ENCODE assay signal across 17 cellular contexts in the genomic region with DNA sequence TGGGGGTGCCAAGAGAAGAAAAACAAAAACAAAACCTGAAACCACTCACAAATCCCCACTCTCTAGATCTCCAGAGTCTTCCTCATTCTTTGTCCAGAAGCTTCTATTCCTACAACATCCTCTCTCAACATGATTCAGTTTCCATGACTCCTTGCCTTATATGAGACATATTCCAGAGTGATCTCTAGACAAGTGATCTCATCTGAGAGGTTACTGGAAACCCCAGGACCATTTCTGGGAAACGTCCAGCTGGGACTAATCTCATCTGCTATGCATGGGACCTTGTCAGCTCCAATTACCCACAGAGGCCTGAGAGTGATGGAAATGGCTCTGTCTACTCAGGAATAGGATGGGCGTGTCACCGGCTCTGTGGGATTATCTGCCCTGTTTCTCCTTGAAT. TPM values are rescaled to one million over a fixed set of nuclear protein-coding genes. Genes with fewer than 3 reads are reported as not detected.
DNase-seq lines count a peak whose midpoint lies in the region; ATAC-seq and TF ChIP-seq lines count a peak whose summit lies in the region.
"Had no signal": no experiment of that assay in that cellular context is flagged by ENCODE, and none has a peak within 500 bp of the region (broad histone marks: within the 10 kb centered on the region; RNA-seq: fewer than 3 reads in every experiment).

No MANE protein-coding gene starts in this region.

- no peak overlapping the region; the same call in 1 of the 2 replicates for H3K4ac ChIP-seq in IMR-90 (ENCODE audit: low read depth, low read length)

- no peak overlapping the region; the same call in 1 of the 2 replicates for H2AK5ac ChIP-seq in IMR-90 (ENCODE audit: low read depth, low read length)

- in situ Hi-C loops in IMR-90 (cut with MboI; ENCODE audit: low sequenced_read_pairs): no loop called here

- no peak overlapping the region for H2BK5ac ChIP-seq in IMR-90 (ENCODE audit: low read depth, low read length, poor library complexity, severe bottlenecking)

- no peaks in the 10 kb centered on the region for H3K79me2 ChIP-seq in OCI-LY7 (ENCODE audit: insufficient read depth, low read depth, low read length)

- H3K4me1 ChIP-seq in IMR-90 (ENCODE audit: control insufficient read depth, insufficient read depth, low read length): peaks cover 8% of the 10 kb centered on the region
- no peaks in the 10 kb centered on the region for H3K4me1 ChIP-seq in OCI-LY7 (ENCODE audit: insufficient read depth, low read length, poor library complexity, severe bottlenecking)

- no peak overlapping the region; a peak in 1 of 4 replicates for H4K8ac ChIP-seq in IMR-90 (ENCODE audit: low read depth in 2 of 2, low read length in 2 of 2)

- POLR2A ChIA-PET in AG04449 (lab: Yijun Ruan, JAX) (no interaction called here), IMR-90 (lab: Charles Lee; ENCODE audit: unreplicated experiment) (no interaction called here), OCI-LY7 (lab: Charles Lee) (interaction anchor here (0.6 to 1.3 kb wide), 3 partner anchors 15 to 260 kb away, joined by 3 to 5 read pairs (median 4); no protein-coding TSS in a partner anchor)

- no peak overlapping the region for H3K4me3 ChIP-seq in AG04449 (ENCODE audit: low read depth, low read length)
- H3K4me3 ChIP-seq in IMR-90 (ENCODE audit: insufficient read depth, low read depth, low read length): no peak overlapping the region
- H3K4me3 ChIP-seq in OCI-LY7 (ENCODE audit: low read depth, low read length, poor library complexity, severe bottlenecking): no peak overlapping the region

- H4K20me1 ChIP-seq in IMR-90 (ENCODE audit: insufficient read depth, low read length): no peaks in the 10 kb centered on the region
- no peaks in the 10 kb centered on the region for H4K20me1 ChIP-seq in OCI-LY7 (ENCODE audit: insufficient read depth, low read length)

- no peak overlapping the region for H2BK15ac ChIP-seq in IMR-90 (ENCODE audit: low read depth, low read length)

- H3K9me1 ChIP-seq in IMR-90 (ENCODE audit: insufficient read depth, low read length): no peaks in the 10 kb centered on the region

- CTCF ChIA-PET in AG04449 (lab: Yijun Ruan, JAX): interaction anchor here (1.3 to 2.0 kb wide), 3 partner anchors 23 to 27 kb away, joined by 3 to 11 read pairs (median 7); no protein-coding TSS in a partner anchor
- CTCF ChIA-PET in IMR-90 (lab: Yijun Ruan, JAX): interaction anchor here (0.6 to 0.9 kb wide), 2 partner anchors 24 to 27 kb away, joined by 3 read pairs; partner anchors contain the start of gene MRPS10
- CTCF ChIA-PET in OCI-LY7 (lab: Charles Lee; ENCODE audit: unreplicated experiment): no interaction called here

- peak overlapping the region; percentile 6 for H2AK9ac ChIP-seq in IMR-90 (replicated peaks; ENCODE audit: low read depth, low read length, poor library complexity)

- H3K36me3 ChIP-seq in IMR-90 (ENCODE audit: control insufficient read depth, insufficient read depth, low read length) (no peaks in the 10 kb centered on the region), OCI-LY7 (ENCODE audit: insufficient read depth, low read length) (no peaks in the 10 kb centered on the region)

- no peak overlapping the region for H3K56ac ChIP-seq in IMR-90 (ENCODE audit: extremely low read depth, insufficient read depth, low read length)

- no peak for TF ChIP-seq POLR2A in IMR-90 (IDR thresholded peaks at IDR 0.05; ENCODE audit: low read depth, low read length)

- dilution Hi-C loops in IMR-90 (cut with HindIII; ENCODE audit: low sequenced_read_pairs, unreplicated experiment): no loop called here

- H3K9me3 ChIP-seq in IMR-90 (ENCODE audit: control insufficient read depth, insufficient read depth, low read length) (no peaks in the 10 kb centered on the region), OCI-LY7 (ENCODE audit: low read length) (no peaks in the 10 kb centered on the region)

- H3K18ac ChIP-seq in IMR-90 (ENCODE audit: low read depth, low read length): no peak overlapping the region; the same call in 1 of the 2 replicates

- intact Hi-C loops in IMR-90 (cut with micrococcal nuclease) (no loop called here), OCI-LY7 (cut with micrococcal nuclease; ENCODE audit: unreplicated experiment) (no loop called here)

- WGBS in IMR-90 (ENCODE audit: extremely low coverage in 2 of 2, insufficient read length in 1 of 2), 2 experiments: no CpG with 5 or more reads among the region's 3 CpGs

- DNase-seq in AG04449 (ENCODE audit: low read depth, low spot score): peak; percentile 51
- peak; percentile 92 for DNase-seq in IMR-90
- peak; percentile 23 for DNase-seq in amniotic stem cell (lab: John Stamatoyannopoulos, UW)
- DNase-seq in hepatic stellate cell (ENCODE audit: low spot score): peak; percentile 78
- no peak for DNase-seq in AG20443 (ENCODE audit: low spot score)
- DNase-seq in omental fat pad (ENCODE audit: low spot score): no peak
- no peak for DNase-seq in OCI-LY7 (ENCODE audit: low spot score)
- DNase-seq: activated CD4-positive, alpha-beta T cell treated with anti-CD3 and anti-CD28 coated beads, Interleukin-2, amount 50 U/mL, for 4 hours; mammary epithelial cell; NCI-H1436 treated with DMSO at 0.1 percent for 48 hours; RPMI8226; stimulated activated CD4-positive, alpha-beta T cell treated with anti-CD3 and anti-CD28 coated beads, Interleukin-12 subunit alpha, Interleukin-12 subunit beta, amount 100 ng/mL, for 4 hours; T-helper 2 cell had no signal

- no peak overlapping the region for H4K91ac ChIP-seq in IMR-90 (ENCODE audit: insufficient read depth, low read depth, low read length)

- peak overlapping the region; percentile 24; the same call in 1 of the 2 replicates for H3K27ac ChIP-seq in IMR-90 (ENCODE audit: insufficient read depth, low read length)
- no peak overlapping the region for H3K27ac ChIP-seq in OCI-LY7 (ENCODE audit: low read depth, low read length, poor library complexity, severe bottlenecking)

- no peaks in the 10 kb centered on the region; the same call in 1 of the 2 replicates for H3K27me3 ChIP-seq in IMR-90 (ENCODE audit: control insufficient read depth, insufficient read depth, low read length)

- H4K5ac ChIP-seq in IMR-90 (ENCODE audit: low read depth, low read length): no peak overlapping the region

- peak overlapping the region; percentile 12; the same call in 1 of the 2 replicates for H3K14ac ChIP-seq in IMR-90 (replicated peaks; ENCODE audit: low read depth, low read length)

- peak overlapping the region; percentile 20 for H2BK120ac ChIP-seq in IMR-90 (ENCODE audit: low read depth, low read length)

- no peak overlapping the region for H3K9ac ChIP-seq in IMR-90 (ENCODE audit: low read depth, low read length)

- H3K23ac ChIP-seq in IMR-90 (ENCODE audit: low read depth, low read length): no peak overlapping the region

- H2AFZ ChIP-seq in IMR-90 (replicated peaks; ENCODE audit: low read length, poor library complexity) (no peak overlapping the region), OCI-LY7 (ENCODE audit: low read length) (no peak overlapping the region)

- no peak overlapping the region; the same call in 1 of the 2 replicates for H3K4me2 ChIP-seq in IMR-90 (ENCODE audit: low read depth, low read length)
- H3K4me2 ChIP-seq in OCI-LY7 (ENCODE audit: low read length): no peak overlapping the region

- ATAC-seq in IMR-90 (ENCODE audit: low read depth): peak; percentile 74
- ATAC-seq in GM18873 (IDR thresholded peaks at IDR 0.05; ENCODE audit: low FRiP score, unreplicated experiment): no peak
- ATAC-seq in omental fat pad (ENCODE audit: low FRiP score): no peak

- no peak for TF ChIP-seq CTCF in AG04449 (IDR thresholded peaks at IDR 0.05; ENCODE audit: insufficient read depth, low read length, missing control alignments)
- TF ChIP-seq CTCF in IMR-90 (conservative IDR thresholded peaks at IDR 0.05; ENCODE audit: low read depth, low read length): no peak
- TF ChIP-seq CTCF in omental fat pad (IDR thresholded peaks at IDR 0.05): no peak
- TF ChIP-seq CTCF in OCI-LY7 (conservative IDR thresholded peaks at IDR 0.05; ENCODE audit: low read length): no peak

- BruUV-seq in IMR-90 (replicated peaks; lab: Mats Ljungman, UMichigan) (no TSS peak), OCI-LY7 (replicated peaks; lab: Mats Ljungman, UMichigan) (no TSS peak)

- no peak for TF ChIP-seq RAD21 in IMR-90 (IDR thresholded peaks at IDR 0.05; ENCODE audit: low read length)

- peak overlapping the region; percentile 1; the same call in 1 of the 2 replicates for H2BK20ac ChIP-seq in IMR-90 (ENCODE audit: low read depth, low read length)

- no peaks in the 10 kb centered on the region for H3K9me2 ChIP-seq in OCI-LY7 (ENCODE audit: insufficient read depth, low read length)

- H3K79me1 ChIP-seq in IMR-90 (ENCODE audit: low read depth in 1 of 2, low read length in 2 of 2): no peaks in the 10 kb centered on the region

TF ChIP-seq in IMR-90, 13 proteins besides CTCF, POLR2A, EP300 and RAD21 (continues in another document):
- TF ChIP-seq FOS (IDR thresholded peaks at IDR 0.05; ENCODE audit: low read depth, low read length) (no peak), SMC3 (IDR thresholded peaks at IDR 0.05; ENCODE audit: low read depth, low read length) (no peak)

RNA-seq across cellular contexts. Expression of gene GUCA1B, which starts 4.0 kb away (rescaled TPM):
- total RNA-seq in IMR-90 (2012; rRNA removed): under 0.01 and 0.18 TPM in 2 replicates
- polyA plus RNA-seq in IMR-90 (2012; rRNA removed): 0.60 and 1.0 TPM in 2 replicates
- polyA plus RNA-seq in IMR-90 (2012; cell fraction: cytosol; rRNA removed): 0.21 and 0.42 TPM in 2 replicates
- 0.94 and 1.4 TPM in 2 replicates for polyA plus RNA-seq in IMR-90 (2012; cell fraction: nucleus; rRNA removed; ENCODE audit: low replicate concordance)
- total RNA-seq in omental fat pad: under 1 TPM in 2 of 4 donors, not detected in 2; 0.63 to 0.95 TPM
- total RNA-seq in OCI-LY7 (2014; rRNA removed; shearing (Covaris generic)): 1.4 and 1.9 TPM in 2 replicates
- total RNA-seq in OCI-LY7 (2022): 3.0 and 4.3 TPM in 2 replicates

RNA-seq across cellular contexts. Expression of gene GUCA1A, which starts 17.6 kb away (rescaled TPM):
- total RNA-seq in IMR-90 (2012; rRNA removed): under 0.01 and 0.18 TPM in 2 replicates
- 0.32 and 0.34 TPM in 2 replicates for polyA plus RNA-seq in IMR-90 (2012; rRNA removed)
- polyA plus RNA-seq in IMR-90 (2012; cell fraction: cytosol; rRNA removed): 0.50 and 0.60 TPM in 2 replicates
- polyA plus RNA-seq in IMR-90 (2012; cell fraction: nucleus; rRNA removed; ENCODE audit: low replicate concordance): 0.12 and 0.18 TPM in 2 replicates
- total RNA-seq in omental fat pad: not detected
- total RNA-seq in OCI-LY7 (2014; rRNA removed; shearing (Covaris generic)): not detected in 2 replicates
- total RNA-seq in OCI-LY7 (2022): not detected in 2 replicates
- total RNA-seq: A673; activated T-helper 1 cell treated with anti-CD3 and anti-CD28 coated beads, Interleukin-12 subunit alpha, Interleukin-12 subunit beta, Interleukin-2, Interleukin-4 antibody, amounts not matched to agents 30 ng/mL and 10 ng/mL and 1 ng/mL, durations not matched to agents 14 hours and 24 hours and 36 hours; mammary epithelial cell; NCI-H460 had no signal
- polyA plus RNA-seq: mammary epithelial cell had no signal

RNA-seq across cellular contexts. Expression of gene MRPS10, which starts 26.9 kb away (rescaled TPM):
- 47.0 and 71.1 TPM in 2 replicates for total RNA-seq in IMR-90 (2012; rRNA removed)
- 24.0 and 28.5 TPM in 2 replicates for polyA plus RNA-seq in IMR-90 (2012; rRNA removed)
- polyA plus RNA-seq in IMR-90 (2012; cell fraction: cytosol; rRNA removed): 8.0 and 10.3 TPM in 2 replicates
- 1.8 and 8.3 TPM in 2 replicates for polyA plus RNA-seq in IMR-90 (2012; cell fraction: nucleus; rRNA removed; ENCODE audit: low replicate concordance)
- total RNA-seq in omental fat pad: 10 to 100 TPM; 21.4 to 38.0 (median 27.2) TPM
- total RNA-seq in OCI-LY7 (2014; rRNA removed; shearing (Covaris generic)): 25.1 and 25.8 TPM in 2 replicates
- 44.6 and 45.0 TPM in 2 replicates for total RNA-seq in OCI-LY7 (2022)

RNA-seq across cellular contexts. Expression of gene C6orf132, which starts 48.4 kb away (rescaled TPM):
- total RNA-seq in IMR-90 (2012; rRNA removed) (0.72 and 1.1 TPM in 2 replicates), omental fat pad (10 to 100 TPM in 1 of 4 donors, 1 to 10 TPM in 3; 3.0 to 19.0 (median 3.6) TPM), OCI-LY7 (2022) (not detected in 2 replicates)
- polyA plus RNA-seq in IMR-90 (2012; rRNA removed): 1.7 and 1.8 TPM in 2 replicates
- 1.6 and 1.7 TPM in 2 replicates for polyA plus RNA-seq in IMR-90 (2012; cell fraction: cytosol; rRNA removed)
- polyA plus RNA-seq in IMR-90 (2012; cell fraction: nucleus; rRNA removed; ENCODE audit: low replicate concordance): 3.0 and 3.3 TPM in 2 replicates
- 0.03 TPM in 2 replicates for total RNA-seq in OCI-LY7 (2014; rRNA removed; shearing (Covaris generic))
- total RNA-seq: NCI-H460 had no signal

Comparison
In these comparisons a context has a peak if more than half of its experiments do, and no peak if none do; other contexts are left out.
1. DNase-seq: peak in AG04449 (single experiment), IMR-90 (single experiment), amniotic stem cell (single experiment) and hepatic stellate cell (single experiment); none in AG20443 (single experiment), omental fat pad (single experiment) and OCI-LY7 (single experiment).